10 cellular contexts compared by ENCODE assay signal in the genomic region with DNA sequence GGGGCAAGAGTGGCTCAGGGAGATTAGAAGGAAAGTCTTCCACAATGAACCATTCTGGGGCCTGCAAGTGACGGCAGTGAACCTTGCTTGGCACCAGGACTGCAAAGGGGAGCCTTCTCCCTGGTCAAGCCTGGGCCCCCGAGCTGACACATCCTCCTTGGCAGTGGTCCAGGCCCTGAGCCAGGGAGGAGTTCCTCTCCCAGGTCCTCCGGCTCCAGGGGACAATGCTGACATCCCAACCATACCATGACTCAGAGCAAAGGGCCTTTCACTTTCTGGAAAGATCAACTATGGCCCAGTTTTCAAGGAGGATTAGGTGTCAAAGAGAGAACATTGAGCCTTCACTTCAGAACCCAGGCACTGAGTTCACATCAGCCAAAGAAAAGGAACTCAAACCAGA.
A peak's percentile ranks its signal among the peaks of the same experiment; 100 is the strongest.
DNase-seq lines count a peak whose midpoint lies in the region; ATAC-seq lines count a peak whose summit lies in the region.
"Had no signal": no experiment of that assay in that cellular context is flagged by ENCODE, and none has a peak within 500 bp of the region (broad histone marks: within the 10 kb centered on the region; RNA-seq: fewer than 3 reads in every experiment).

No MANE protein-coding gene starts in this region.

- intact Hi-C loops in cardiac septum (cut with DNase I) (no loop called here), Right ventricle myocardium inferior (cut with DNase I) (no loop called here), left cardiac atrium (cut with DNase I) (no loop called here)

- H3K27me3 Mint-ChIP-seq in stimulated activated memory B cell treated with anti-CD40 and anti-IgM and Interleukin-4, amounts not matched to agents 10 μg/mL and 1 μg/mL and 100 μg/mL, for 72 hours: no peaks in the 10 kb centered on the region

- H3K36me3 ChIP-seq in adipocyte (ENCODE audit: control insufficient read depth, insufficient read depth, low read length, severe bottlenecking): no peaks in the 10 kb centered on the region

- H3K4me3 ChIP-seq in adipocyte (ENCODE audit: low read length): no peak overlapping the region

- no peaks in the 10 kb centered on the region for H3K27me3 ChIP-seq in adipocyte (replicated peaks; ENCODE audit: control insufficient read depth, insufficient read depth, low read length)

- no peak overlapping the region for H3K4me3 Mint-ChIP-seq in stimulated activated memory B cell treated with anti-CD40 and anti-IgM and Interleukin-4, amounts not matched to agents 10 μg/mL and 1 μg/mL and 100 μg/mL, for 72 hours
- H3K4me3 Mint-ChIP-seq: naive thymus-derived CD8-positive, alpha-beta T cell had no signal

- H3K9ac ChIP-seq in adipocyte (ENCODE audit: low read length): no peak overlapping the region

- no peak overlapping the region for H3K27ac Mint-ChIP-seq in stimulated activated memory B cell treated with anti-CD40 and anti-IgM and Interleukin-4, amounts not matched to agents 10 μg/mL and 1 μg/mL and 100 μg/mL, for 72 hours
- H3K27ac Mint-ChIP-seq: naive thymus-derived CD8-positive, alpha-beta T cell had no signal

- H3K36me3 Mint-ChIP-seq in stimulated activated memory B cell treated with anti-CD40 and anti-IgM and Interleukin-4, amounts not matched to agents 10 μg/mL and 1 μg/mL and 100 μg/mL, for 72 hours: no peaks in the 10 kb centered on the region
- H3K36me3 Mint-ChIP-seq: naive thymus-derived CD8-positive, alpha-beta T cell had no signal

- ATAC-seq in Right ventricle myocardium inferior (no peak), left cardiac atrium (peak in 1 of 2 donors; percentile 33), GM21526 (IDR thresholded peaks at IDR 0.05; ENCODE audit: low FRiP score, unreplicated experiment) (no peak)
- ATAC-seq in stimulated activated memory B cell treated with anti-CD40 and anti-IgM and Interleukin-4, amounts not matched to agents 10 μg/mL and 1 μg/mL and 100 μg/mL, for 72 hours: no peak
- ATAC-seq: naive thymus-derived CD8-positive, alpha-beta T cell had no signal

- H3K9me3 Mint-ChIP-seq in stimulated activated memory B cell treated with anti-CD40 and anti-IgM and Interleukin-4, amounts not matched to agents 10 μg/mL and 1 μg/mL and 100 μg/mL, for 72 hours: peaks cover 5% of the 10 kb centered on the region

- peaks cover 8% of the 10 kb centered on the region for H3K4me1 ChIP-seq in adipocyte (ENCODE audit: control insufficient read depth, insufficient read depth, low read length)

- DNase-seq in cardiac septum (ENCODE audit: low spot score) (peak; percentile 86), Right ventricle myocardium inferior (ENCODE audit: missing footprints) (no peak), adipocyte (ENCODE audit: low read depth) (peak; percentile 69), left cardiac atrium (peak; percentile 54), T-helper 1 cell (no peak)
- DNase-seq in stimulated activated CD4-positive, alpha-beta T cell treated with anti-CD3 and anti-CD28 coated beads, Interleukin-1b, Interleukin-23, amount 100 ng/mL, for 48 hours: no peak
- DNase-seq: central memory CD4-positive, alpha-beta T cell; naive thymus-derived CD8-positive, alpha-beta T cell had no signal

- H3K9me3 ChIP-seq in adipocyte (ENCODE audit: control insufficient read depth, low read length): no peaks in the 10 kb centered on the region

- H3K4me1 Mint-ChIP-seq in stimulated activated memory B cell treated with anti-CD40 and anti-IgM and Interleukin-4, amounts not matched to agents 10 μg/mL and 1 μg/mL and 100 μg/mL, for 72 hours: no peaks in the 10 kb centered on the region
- H3K4me1 Mint-ChIP-seq: naive thymus-derived CD8-positive, alpha-beta T cell had no signal

Comparison
In these comparisons a context has a peak if more than half of its experiments do, and no peak if none do; other contexts are left out.
1. DNase-seq: peak in cardiac septum (single experiment), adipocyte (single experiment) and left cardiac atrium (single experiment); none in Right ventricle myocardium inferior (single experiment), stimulated activated CD4-positive, alpha-beta T cell treated with anti-CD3 and anti-CD28 coated beads, Interleukin-1b, Interleukin-23, amount 100 ng/mL, for 48 hours (single experiment) and T-helper 1 cell (0 of 5).